ENCODE assay signal across 1 cellular context in the genomic region with DNA sequence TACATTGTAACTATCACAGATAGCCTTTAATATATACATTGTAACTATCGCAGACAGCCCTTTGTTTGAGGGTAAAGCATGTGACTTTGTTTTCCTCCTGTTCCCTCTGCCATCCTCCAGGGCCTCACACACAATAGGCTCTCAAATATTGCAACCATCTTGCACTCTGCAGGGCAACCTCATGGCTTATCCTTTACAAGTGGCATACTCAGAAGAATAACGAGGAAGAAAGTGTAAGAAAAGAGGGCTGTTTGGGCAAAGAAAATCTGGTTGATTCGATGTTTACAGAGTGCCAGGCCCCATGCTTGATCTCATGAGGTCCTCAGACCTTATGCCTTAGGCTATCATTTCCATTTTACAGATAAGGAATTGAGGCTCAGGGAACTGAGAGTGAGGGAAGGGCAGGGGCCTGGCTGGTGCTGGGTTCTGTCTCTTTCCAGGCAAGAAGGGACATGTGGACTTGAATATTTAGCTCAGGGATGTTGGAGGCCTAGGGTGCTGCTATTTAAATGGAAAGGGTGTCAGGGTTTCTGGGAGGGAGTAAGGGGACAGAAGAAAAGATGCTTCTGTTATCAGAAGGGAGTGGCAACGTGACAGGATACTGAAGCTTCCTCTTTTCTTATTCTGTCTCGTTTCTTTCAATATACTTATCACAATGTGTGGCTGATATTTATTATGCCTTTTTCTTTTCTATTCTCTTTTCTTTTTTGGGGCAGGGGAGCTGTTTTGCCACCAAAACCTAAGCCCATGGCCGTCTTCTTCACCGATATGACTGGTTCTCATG.
TF ChIP-seq lines count a peak whose summit lies in the region.

No MANE protein-coding gene starts in this region.

TF ChIP-seq in K562, 482 proteins besides CTCF, POLR2A, EP300 and RAD21:
- TF ChIP-seq, protein P1, sequence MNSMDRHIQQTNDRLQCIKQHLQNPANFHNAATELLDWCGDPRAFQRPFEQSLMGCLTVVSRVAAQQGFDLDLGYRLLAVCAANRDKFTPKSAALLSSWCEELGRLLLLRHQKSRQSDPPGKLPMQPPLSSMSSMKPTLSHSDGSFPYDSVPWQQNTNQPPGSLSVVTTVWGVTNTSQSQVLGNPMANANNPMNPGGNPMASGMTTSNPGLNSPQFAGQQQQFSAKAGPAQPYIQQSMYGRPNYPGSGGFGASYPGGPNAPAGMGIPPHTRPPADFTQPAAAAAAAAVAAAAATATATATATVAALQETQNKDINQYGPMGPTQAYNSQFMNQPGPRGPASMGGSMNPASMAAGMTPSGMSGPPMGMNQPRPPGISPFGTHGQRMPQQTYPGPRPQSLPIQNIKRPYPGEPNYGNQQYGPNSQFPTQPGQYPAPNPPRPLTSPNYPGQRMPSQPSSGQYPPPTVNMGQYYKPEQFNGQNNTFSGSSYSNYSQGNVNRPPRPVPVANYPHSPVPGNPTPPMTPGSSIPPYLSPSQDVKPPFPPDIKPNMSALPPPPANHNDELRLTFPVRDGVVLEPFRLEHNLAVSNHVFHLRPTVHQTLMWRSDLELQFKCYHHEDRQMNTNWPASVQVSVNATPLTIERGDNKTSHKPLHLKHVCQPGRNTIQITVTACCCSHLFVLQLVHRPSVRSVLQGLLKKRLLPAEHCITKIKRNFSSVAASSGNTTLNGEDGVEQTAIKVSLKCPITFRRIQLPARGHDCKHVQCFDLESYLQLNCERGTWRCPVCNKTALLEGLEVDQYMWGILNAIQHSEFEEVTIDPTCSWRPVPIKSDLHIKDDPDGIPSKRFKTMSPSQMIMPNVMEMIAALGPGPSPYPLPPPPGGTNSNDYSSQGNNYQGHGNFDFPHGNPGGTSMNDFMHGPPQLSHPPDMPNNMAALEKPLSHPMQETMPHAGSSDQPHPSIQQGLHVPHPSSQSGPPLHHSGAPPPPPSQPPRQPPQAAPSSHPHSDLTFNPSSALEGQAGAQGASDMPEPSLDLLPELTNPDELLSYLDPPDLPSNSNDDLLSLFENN (IDR thresholded peaks at IDR 0.05; ENCODE audit: low read depth in 2 of 2, low read length in 2 of 2): no peak
- peak; percentile 40; the same call in 1 of the 2 replicates for TF ChIP-seq CTBP1 (IDR thresholded peaks at IDR 0.05; ENCODE audit: borderline replicate concordance)
- TF ChIP-seq BHLHE40 (IDR thresholded peaks at IDR 0.05; ENCODE audit: low read length): peak; percentile 37; the same call in 1 of the 2 replicates
- TF ChIP-seq KDM1A (IDR thresholded peaks at IDR 0.05): peak in 1 of 2 experiments; percentile 27; a peak in 1 of 4 replicates
